In genomic region chr4:89929425-89930272, GRCh38 we compare ENCODE assay signal across 10 cellular contexts. TPM values are rescaled to one million over a fixed set of nuclear protein-coding genes. Genes with fewer than 3 reads are reported as not detected.
DNase-seq lines count a peak whose midpoint lies in the region; ATAC-seq and TF ChIP-seq lines count a peak whose summit lies in the region.
"Had no signal": no experiment of that assay in that cellular context is flagged by ENCODE, and none has a peak within 500 bp of the region (broad histone marks: within the 10 kb centered on the region; RNA-seq: fewer than 3 reads in every experiment).

No MANE protein-coding gene starts in this region.

- no peaks in the 10 kb centered on the region for H3K27me3 Mint-ChIP-seq in activated T-cell treated with anti-CD3 and anti-CD28 coated beads, Interleukin-2, amount 50 U/mL, for 72 hours (ENCODE audit: low read depth)

- TF ChIP-seq CTCF in stomach (IDR thresholded peaks at IDR 0.05) (no peak), smooth muscle cell (IDR thresholded peaks at IDR 0.05; ENCODE audit: borderline replicate concordance, insufficient read depth, poor library complexity, severe bottlenecking) (no peak), testis (IDR thresholded peaks at IDR 0.05) (no peak)

- TF ChIP-seq EP300 in stomach (IDR thresholded peaks at IDR 0.05) = no peak

- peaks cover 0 to 4% of the 10 kb centered on the region in 2 donors for H3K36me3 Mint-ChIP-seq in activated T-cell treated with anti-CD3 and anti-CD28 coated beads, Interleukin-2, amount 50 U/mL, for 72 hours (ENCODE audit: insufficient read depth in 2 of 2)

- peaks cover 0 to 4% (median 0%) of the 10 kb centered on the region in 4 donors for H3K4me1 ChIP-seq in stomach
- H3K4me1 ChIP-seq in smooth muscle cell (ENCODE audit: low read depth) = no peaks in the 10 kb centered on the region
- H3K4me1 ChIP-seq in testis = no peaks in the 10 kb centered on the region

- peak; percentile 94 for ATAC-seq in HG03060 (IDR thresholded peaks at IDR 0.05; ENCODE audit: low read depth, unreplicated experiment)
- peak; percentile 26 to 44 for ATAC-seq in activated T-cell treated with anti-CD3 and anti-CD28 coated beads, Interleukin-2, amount 50 U/mL, for 72 hours (replicated peaks in 1 of 2)

- no peaks in the 10 kb centered on the region for H3F3A ChIP-seq in smooth muscle cell (ENCODE audit: low read depth)

- H4K20me1 ChIP-seq in smooth muscle cell (ENCODE audit: low read depth) = no peaks in the 10 kb centered on the region

- H3K27ac ChIP-seq in stomach (no peak overlapping the region), smooth muscle cell (ENCODE audit: low read depth) (no peak overlapping the region), testis (no peak overlapping the region)

- H3K4me3 Mint-ChIP-seq in activated T-cell treated with anti-CD3 and anti-CD28 coated beads, Interleukin-2, amount 50 U/mL, for 72 hours = peak overlapping the region; percentile 8 to 64

- WGBS in stomach, 5 donors = 18 to 37% (median 29%) methylated on average over 4 of the region's 4 CpGs
- WGBS in smooth muscle cell (ENCODE audit: low lambda C conversion rate) = 91% methylated on average over 4 of the region's 4 CpGs
- WGBS in testis, 2 donors = 72 to 85% methylated on average over 4 of the region's 4 CpGs

- H2AFZ ChIP-seq in smooth muscle cell (ENCODE audit: low read depth) = no peak overlapping the region

- H3K27me3 ChIP-seq in stomach (no peaks in the 10 kb centered on the region), smooth muscle cell (ENCODE audit: low read depth) (no peaks in the 10 kb centered on the region), testis (no peaks in the 10 kb centered on the region)

- H3K4me1 Mint-ChIP-seq in activated T-cell treated with anti-CD3 and anti-CD28 coated beads, Interleukin-2, amount 50 U/mL, for 72 hours (ENCODE audit: low read depth) = peaks cover 9% of the 10 kb centered on the region

- no peak overlapping the region for H3K27ac Mint-ChIP-seq in activated T-cell treated with anti-CD3 and anti-CD28 coated beads, Interleukin-2, amount 50 U/mL, for 72 hours

- H3K4me2 ChIP-seq in smooth muscle cell = no peak overlapping the region

- no peaks in the 10 kb centered on the region for H3K79me2 ChIP-seq in smooth muscle cell (ENCODE audit: low read depth)

- peak; percentile 4 for DNase-seq in stimulated activated CD4-positive, alpha-beta T cell treated with anti-CD3 and anti-CD28 coated beads, Interleukin-4, amount 100 ng/mL, for 24 hours
- DNase-seq in stimulated activated CD4-positive, alpha-beta T cell treated with anti-CD3 and anti-CD28 coated beads, Interleukin-4, amount 100 ng/mL, for 1 hour = no peak
- DNase-seq in activated T-cell treated with anti-CD3 and anti-CD28 coated beads, Interleukin-2, amount 50 U/mL, for 72 hours = no peak
- DNase-seq in cerebellum (ENCODE audit: low spot score) (no peak), stomach (no peak), smooth muscle cell (lab: John Stamatoyannopoulos, UW; ENCODE audit: unreplicated experiment) (no peak), testis (no peak)

- no peak overlapping the region for H3K9ac ChIP-seq in smooth muscle cell (ENCODE audit: low read depth)

- H3K9me3 ChIP-seq in stomach (peaks cover 0 to 12% (median 6%) of the 10 kb centered on the region in 4 donors), smooth muscle cell (replicated peaks; ENCODE audit: low read depth) (no peaks in the 10 kb centered on the region), testis (no peaks in the 10 kb centered on the region)

- intact Hi-C loops in stomach (cut with DNase I; ENCODE audit: low total_unique reads) = no loop called here
- intact Hi-C loops in testis (cut with DNase I; ENCODE audit: low total_unique reads) = no loop called here

- H3K36me3 ChIP-seq in stomach = no peaks in the 10 kb centered on the region
- H3K36me3 ChIP-seq in smooth muscle cell (ENCODE audit: low read depth) = no peaks in the 10 kb centered on the region
- no peaks in the 10 kb centered on the region for H3K36me3 ChIP-seq in testis (ENCODE audit: low read depth, missing control alignments)

- H3K9me3 Mint-ChIP-seq in activated T-cell treated with anti-CD3 and anti-CD28 coated beads, Interleukin-2, amount 50 U/mL, for 72 hours = peaks cover 2 to 7% of the 10 kb centered on the region in 2 donors

- no peak for TF ChIP-seq POLR2A in stomach (IDR thresholded peaks at IDR 0.05)
- no peak for TF ChIP-seq POLR2A in testis (IDR thresholded peaks at IDR 0.05)

- H3K4me3 ChIP-seq in stomach = no peak overlapping the region
- no peak overlapping the region for H3K4me3 ChIP-seq in smooth muscle cell
- no peak overlapping the region for H3K4me3 ChIP-seq in testis

RNA-seq across cellular contexts. Expression of gene MMRN1, which starts 35.0 kb away (rescaled TPM):
- total RNA-seq in activated T-cell treated with anti-CD3 and anti-CD28 coated beads, Interleukin-2, amount 50 U/mL, for 72 hours = not detected
- 6.2 TPM for total RNA-seq in cerebellum
- 10 to 100 TPM in 3 of 5 donors, 1 to 10 TPM in 1, under 1 TPM in 1; 0.58 to 73.8 (median 10.1) TPM for total RNA-seq in stomach
- 1 to 10 TPM in 2 of 3 donors, under 1 TPM in 1; 0.93 to 3.8 (median 3.7) TPM for polyA plus RNA-seq in stomach
- total RNA-seq in smooth muscle cell = 0.04 TPM in 1 of 2 replicates, not detected in the other
- polyA plus RNA-seq in smooth muscle cell = not detected in 2 replicates
- total RNA-seq in testis = 1 to 10 TPM; 4.8 to 7.1 TPM
- polyA plus RNA-seq in testis (ENCODE audit: insufficient read depth, low read depth, low replicate concordance) = 17.4 TPM
- total RNA-seq: Daoy had no signal
- polyA plus RNA-seq: keratinocyte had no signal
